Comparison of ENCODE assay signal across 16 cellular contexts in the genomic region with DNA sequence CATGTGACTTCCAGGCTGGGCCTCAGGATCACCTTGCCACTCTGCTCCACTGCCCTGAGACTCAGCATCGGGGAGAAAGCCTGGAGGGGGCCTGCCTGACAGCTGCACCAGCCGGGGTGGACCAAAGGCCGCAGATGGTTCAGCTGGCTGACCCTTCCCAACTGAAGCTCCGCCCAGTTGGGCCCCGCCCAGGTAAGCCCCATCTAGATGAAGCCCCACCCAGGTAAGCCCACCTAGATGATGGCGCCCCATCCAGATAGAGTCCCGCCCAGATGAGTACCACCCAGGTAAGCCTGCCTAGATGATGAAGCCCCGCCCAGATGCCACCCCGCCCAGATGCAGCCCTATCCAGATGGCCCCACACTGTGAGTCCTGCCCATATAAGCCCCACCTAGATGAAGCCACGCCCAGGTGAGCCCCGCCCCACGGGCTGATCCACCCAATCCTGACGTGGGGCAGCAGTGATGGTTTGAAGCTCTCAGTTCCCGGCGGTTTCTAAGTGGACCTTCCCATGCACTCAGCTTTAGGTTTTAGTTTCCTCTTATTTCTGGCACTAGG. TPM values are rescaled to one million over a fixed set of nuclear protein-coding genes. Genes with fewer than 3 reads are reported as not detected.
DNase-seq lines count a peak whose midpoint lies in the region; ATAC-seq lines count a peak whose summit lies in the region.
"Had no signal": no experiment of that assay in that cellular context is flagged by ENCODE, and none has a peak within 500 bp of the region (broad histone marks: within the 10 kb centered on the region; RNA-seq: fewer than 3 reads in every experiment).

No MANE protein-coding gene starts in this region.

- H3K4me3 Mint-ChIP-seq in T-helper 2 cell treated with Interferon-gamma antibody and Interleukin-4, amounts not matched to agents 5 μg/mL and 100 μg/mL, for 36 hours, result no peak overlapping the region
- no peak overlapping the region for H3K4me3 Mint-ChIP-seq in immature natural killer cell
- H3K4me3 Mint-ChIP-seq: activated CD4-positive, alpha-beta T cell treated with anti-CD3 and anti-CD28 coated beads, Interleukin-2, amount 10 ng/mL, durations not matched to agents 7 days and 5 days had no signal

- no peaks in the 10 kb centered on the region for H3K9me3 Mint-ChIP-seq in T-helper 2 cell treated with Interferon-gamma antibody and Interleukin-4, amounts not matched to agents 5 μg/mL and 100 μg/mL, for 36 hours
- no peaks in the 10 kb centered on the region for H3K9me3 Mint-ChIP-seq in immature natural killer cell
- H3K9me3 Mint-ChIP-seq: activated CD4-positive, alpha-beta T cell treated with anti-CD3 and anti-CD28 coated beads, Interleukin-2, amount 10 ng/mL, durations not matched to agents 7 days and 5 days; activated naive CD4-positive, alpha-beta T cell treated with anti-CD3 and anti-CD28 coated beads, Interleukin-2, amount 50 U/mL, for 72 hours had no signal

- no peak for ATAC-seq in GM21447 (IDR thresholded peaks at IDR 0.05; ENCODE audit: unreplicated experiment)
- no peak for ATAC-seq in GM21360 (IDR thresholded peaks at IDR 0.05; ENCODE audit: unreplicated experiment)
- ATAC-seq: activated naive CD4-positive, alpha-beta T cell treated with anti-CD3 and anti-CD28 coated beads, Interleukin-2, amount 50 U/mL, for 72 hours; GM12878 had no signal

- DNase-seq in DMS53 (lab: John Stamatoyannopoulos, UW), result peak; percentile 48
- DNase-seq in DMS53 treated with DMSO at 0.1 percent for 48 hours (lab: John Stamatoyannopoulos, UW; ENCODE audit: unreplicated experiment), result no peak
- peak; percentile 86 for DNase-seq in H7
- no peak for DNase-seq in T-helper 2 cell treated with Interferon-gamma antibody and Interleukin-4, amounts not matched to agents 5 μg/mL and 100 μg/mL, for 36 hours (ENCODE audit: low spot score)
- DNase-seq in immature natural killer cell, result no peak
- DNase-seq in retina, result no peak
- DNase-seq: activated CD4-positive, alpha-beta T cell treated with anti-CD3 and anti-CD28 coated beads, Interleukin-2, amount 10 ng/mL, durations not matched to agents 7 days and 5 days; esophagus squamous epithelium; mesendoderm; NCI-H1436; NCI-H774; trophoblast cell had no signal

- no peaks in the 10 kb centered on the region for H3K27me3 Mint-ChIP-seq in T-helper 2 cell treated with Interferon-gamma antibody and Interleukin-4, amounts not matched to agents 5 μg/mL and 100 μg/mL, for 36 hours (ENCODE audit: low read depth)
- H3K27me3 Mint-ChIP-seq in immature natural killer cell (ENCODE audit: low read depth in 3 of 3), result peaks cover 13 to 26% (median 15%) of the 10 kb centered on the region in 3 donors
- H3K27me3 Mint-ChIP-seq: activated CD4-positive, alpha-beta T cell treated with anti-CD3 and anti-CD28 coated beads, Interleukin-2, amount 10 ng/mL, durations not matched to agents 7 days and 5 days had no signal

- H3K4me1 Mint-ChIP-seq in T-helper 2 cell treated with Interferon-gamma antibody and Interleukin-4, amounts not matched to agents 5 μg/mL and 100 μg/mL, for 36 hours (ENCODE audit: low read depth), result peaks cover 48% of the 10 kb centered on the region
- H3K4me1 Mint-ChIP-seq in immature natural killer cell, result peaks cover 65% of the 10 kb centered on the region in 2 donors

- no peak overlapping the region for H3K4me3 ChIP-seq in H7 (ENCODE audit: insufficient read depth, low read depth, low read length)
- H3K4me3 ChIP-seq: esophagus squamous epithelium, GM12878 had no signal

- no peaks in the 10 kb centered on the region for H3K36me3 Mint-ChIP-seq in T-helper 2 cell treated with Interferon-gamma antibody and Interleukin-4, amounts not matched to agents 5 μg/mL and 100 μg/mL, for 36 hours (ENCODE audit: low read depth)
- peaks cover 0 to 3% (median 0%) of the 10 kb centered on the region in 3 donors for H3K36me3 Mint-ChIP-seq in immature natural killer cell
- H3K36me3 Mint-ChIP-seq: activated naive CD4-positive, alpha-beta T cell treated with anti-CD3 and anti-CD28 coated beads, Interleukin-2, amount 50 U/mL, for 72 hours had no signal

- no peaks in the 10 kb centered on the region for H3K36me3 ChIP-seq in H7 (replicated peaks; ENCODE audit: control insufficient read depth, insufficient read depth, low read length)
- H3K36me3 ChIP-seq: esophagus squamous epithelium had no signal

- H3K27me3 ChIP-seq in H7 (ENCODE audit: control insufficient read depth, insufficient read depth, low read length), result no peaks in the 10 kb centered on the region
- H3K27me3 ChIP-seq: esophagus squamous epithelium had no signal

- peak overlapping the region; percentile 54 for H3K27ac Mint-ChIP-seq in T-helper 2 cell treated with Interferon-gamma antibody and Interleukin-4, amounts not matched to agents 5 μg/mL and 100 μg/mL, for 36 hours
- H3K27ac Mint-ChIP-seq in immature natural killer cell, result peak overlapping the region in 4 of 6 donors; percentile 8 to 81 (median 60)

RNA-seq across cellular contexts. Expression of a gene that starts 10.0 kb away (rescaled TPM):
- 2.1 and 5.7 TPM in 2 replicates for total RNA-seq in H7 (2014; rRNA removed; shearing (Covaris generic))
- 10 to 100 TPM; 11.9 to 17.5 (median 14.4) TPM for polyA plus RNA-seq in immature natural killer cell

RNA-seq across cellular contexts. Expression of a gene that starts 10.3 kb away (rescaled TPM):
- not detected in 2 replicates for total RNA-seq in H7 (2014; rRNA removed; shearing (Covaris generic))
- not detected for polyA plus RNA-seq in immature natural killer cell
- total RNA-seq: activated CD4-positive, alpha-beta T cell treated with anti-CD3 and anti-CD28 coated beads, Interleukin-2, amount 10 ng/mL, durations not matched to agents 7 days and 5 days; activated naive CD4-positive, alpha-beta T cell treated with anti-CD3 and anti-CD28 coated beads, Interleukin-2, amount 50 U/mL, for 72 hours; GM12878 had no signal
- polyA plus RNA-seq: GM12878 had no signal

Comparison
In these comparisons a context has a peak if more than half of its experiments do, and no peak if none do; other contexts are left out.
1. DNase-seq: peak in DMS53 (single experiment) and H7 (single experiment); none in DMS53 treated with DMSO at 0.1 percent for 48 hours (single experiment), T-helper 2 cell treated with Interferon-gamma antibody and Interleukin-4, amounts not matched to agents 5 μg/mL and 100 μg/mL, for 36 hours (single experiment), immature natural killer cell (0 of 3) and retina (single experiment).